ENCODE assay signal across 1 cellular context in genomic region chr9:98236881-98237487, GRCh38.
TF ChIP-seq lines count a peak whose summit lies in the region.

No MANE protein-coding gene starts in this region.

TF ChIP-seq in HepG2, 621 proteins besides CTCF, POLR2A, EP300 and RAD21:
- TF ChIP-seq ZNF441 (CRISPR knock-in tag; IDR thresholded peaks at IDR 0.05; ENCODE audit: borderline replicate concordance) (no peak), NCOR1 (IDR thresholded peaks at IDR 0.05; ENCODE audit: borderline replicate concordance, low read length) (no peak), ZFY (CRISPR knock-in tag; IDR thresholded peaks at IDR 0.05) (no peak), MIER2 (CRISPR knock-in tag; IDR thresholded peaks at IDR 0.05) (no peak), RNF219 (CRISPR knock-in tag; IDR thresholded peaks at IDR 0.05) (no peak), ZNF362 (CRISPR knock-in tag; IDR thresholded peaks at IDR 0.05; ENCODE audit: borderline replicate concordance) (peak; percentile 35; the same call in 1 of the 2 replicates), CEBPB (IDR thresholded peaks at IDR 0.05; ENCODE audit: borderline replicate concordance, low read depth, low read length) (peak; percentile 33; the same call in 1 of the 2 replicates)
